Comparison of ENCODE assay signal across 8 cellular contexts in genomic region chr19:19385900-19386339, GRCh38. TPM values are rescaled to one million over a fixed set of nuclear protein-coding genes. Genes with fewer than 3 reads are reported as not detected.
DNase-seq lines count a peak whose midpoint lies in the region; ATAC-seq lines count a peak whose summit lies in the region.

No MANE protein-coding gene starts in this region.

- no peak overlapping the region for H2AK5ac ChIP-seq in neuronal stem cell (ENCODE audit: low read depth, low read length)

- H3K14ac ChIP-seq in neuronal stem cell (ENCODE audit: low read length), result peak overlapping the region; percentile 82

- H3K23ac ChIP-seq in neuronal stem cell (ENCODE audit: low read depth, low read length, poor library complexity), result peak overlapping the region; percentile 31

- ATAC-seq in HG03108 (IDR thresholded peaks at IDR 0.05; ENCODE audit: unreplicated experiment) (peak; percentile 3), HG02970 (IDR thresholded peaks at IDR 0.05; ENCODE audit: low FRiP score, unreplicated experiment) (no peak)

- H3K27me3 ChIP-seq in endocrine pancreas (ENCODE audit: control insufficient read depth, insufficient read depth, low read length) (no peaks in the 10 kb centered on the region), neuronal stem cell (ENCODE audit: control insufficient read depth in 3 of 3, insufficient read depth in 3 of 3, low read depth in 1 of 3, low read length in 3 of 3) (no peaks in the 10 kb centered on the region)

- H3K9me3 ChIP-seq in endocrine pancreas (ENCODE audit: control insufficient read depth, low read length) (no peaks in the 10 kb centered on the region), neuronal stem cell (replicated peaks in 1 of 2; ENCODE audit: control insufficient read depth in 2 of 2, insufficient read depth in 1 of 2, low read depth in 1 of 2, low read length in 2 of 2) (peaks cover 2 to 13% of the 10 kb centered on the region in 2 donors)

- peak overlapping the region; percentile 84 for H2AFZ ChIP-seq in neuronal stem cell (ENCODE audit: low read length)

- H2BK5ac ChIP-seq in neuronal stem cell (ENCODE audit: low read length), result peak overlapping the region; percentile 53

- H3K4ac ChIP-seq in neuronal stem cell (ENCODE audit: low read length), result peak overlapping the region; percentile 76

- H3K27ac ChIP-seq in neuronal stem cell (replicated peaks; ENCODE audit: low read length), result peak overlapping the region; percentile 90

- H3K79me1 ChIP-seq in neuronal stem cell (ENCODE audit: low read depth, low read length), result peaks cover 5% of the 10 kb centered on the region

- H3K18ac ChIP-seq in neuronal stem cell (ENCODE audit: low read length), result peak overlapping the region; percentile 85

- H4K91ac ChIP-seq in neuronal stem cell (ENCODE audit: low read depth, low read length, poor library complexity), result no peak overlapping the region

- H3K4me3 ChIP-seq in endocrine pancreas (ENCODE audit: control insufficient read depth, insufficient read depth, low read length) (peak overlapping the region; percentile 59), neuronal stem cell (ENCODE audit: low read length in 2 of 2) (peak overlapping the region; percentile 91 to 98)

- WGBS in neuronal stem cell (ENCODE audit: extremely low coverage in 2 of 2, insufficient read length in 2 of 2, insufficient replicate concordance in 1 of 2), 2 donors, result no CpG with 5 or more reads among the region's 59 CpGs

- H3K4me1 ChIP-seq in endocrine pancreas (ENCODE audit: control insufficient read depth, insufficient read depth, low read length), result no peaks in the 10 kb centered on the region
- peaks cover 10 to 11% of the 10 kb centered on the region in 2 donors for H3K4me1 ChIP-seq in neuronal stem cell (ENCODE audit: control insufficient read depth in 2 of 2, insufficient read depth in 1 of 2, low read depth in 1 of 2, low read length in 2 of 2)

- H3K9ac ChIP-seq in endocrine pancreas (ENCODE audit: control insufficient read depth, insufficient read depth, low read length) (peak overlapping the region; percentile 84), neuronal stem cell (ENCODE audit: low read depth, low read length, poor library complexity) (peak overlapping the region; percentile 90)

- H2BK120ac ChIP-seq in neuronal stem cell (ENCODE audit: low read depth, low read length), result no peak overlapping the region

- peak overlapping the region; percentile 58 for H2BK15ac ChIP-seq in neuronal stem cell (ENCODE audit: low read length)

- H2BK12ac ChIP-seq in neuronal stem cell (ENCODE audit: low read length), result no peak overlapping the region

- DNase-seq in NCI-H2029 (lab: John Stamatoyannopoulos, UW) (peak; percentile 62), NCI-H2029 treated with DMSO at 0.1 percent for 48 hours (lab: John Stamatoyannopoulos, UW) (no peak), UCSD-AML1 (lab: John Stamatoyannopoulos, UW; ENCODE audit: unreplicated experiment) (peak; percentile 76), neuronal stem cell (ENCODE audit: low spot score) (no peak), AG08395 (ENCODE audit: low spot score) (no peak)

- peak overlapping the region; percentile 96 for H3K4me2 ChIP-seq in neuronal stem cell (ENCODE audit: insufficient read depth, low read length, poor library complexity, severe bottlenecking)

- no peak overlapping the region for H4K8ac ChIP-seq in neuronal stem cell (ENCODE audit: low read depth, low read length)

- H3K36me3 ChIP-seq in endocrine pancreas (ENCODE audit: control insufficient read depth, insufficient read depth, low read length) (no peaks in the 10 kb centered on the region), neuronal stem cell (replicated peaks in 1 of 2; ENCODE audit: control insufficient read depth in 2 of 2, insufficient read depth in 2 of 2, low read length in 2 of 2) (peaks cover 0 to 12% of the 10 kb centered on the region in 2 donors)

RNA-seq across cellular contexts. Expression of gene GATAD2A, which starts 19.6 kb away (rescaled TPM):
- polyA plus RNA-seq in neuronal stem cell (2013, experiment 1 of 2), result 59.3 TPM
- 61.3 TPM for polyA plus RNA-seq in neuronal stem cell (2013, experiment 2 of 2)

Comparison
In these comparisons a context has a peak if more than half of its experiments do, and no peak if none do; other contexts are left out.
1. DNase-seq: peak in NCI-H2029 (single experiment) and UCSD-AML1 (single experiment); none in NCI-H2029 treated with DMSO at 0.1 percent for 48 hours (single experiment), neuronal stem cell (single experiment) and AG08395 (single experiment).